Comparison of ENCODE assay signal across 16 cellular contexts in the genomic region with DNA sequence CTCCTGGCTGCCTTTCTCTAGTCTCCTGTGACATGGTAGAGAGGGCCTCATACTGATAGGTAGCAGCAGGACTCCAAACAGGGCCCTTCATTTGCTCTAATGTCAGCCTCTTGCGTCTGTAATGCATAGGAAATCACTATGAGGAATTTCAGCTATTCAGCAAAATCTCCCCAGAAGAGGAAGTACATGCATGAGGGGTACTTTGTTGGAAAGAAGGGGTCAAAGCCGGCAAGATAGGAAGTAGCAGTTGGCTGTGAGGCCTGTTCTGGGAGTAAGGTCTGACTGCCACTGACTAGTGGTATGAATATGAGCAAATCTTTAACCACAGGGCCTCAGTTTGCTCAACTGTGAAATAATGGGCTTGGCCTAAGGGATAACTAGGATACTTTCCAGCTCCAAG.
DNase-seq lines count a peak whose midpoint lies in the region; ATAC-seq and TF ChIP-seq lines count a peak whose summit lies in the region.
"Had no signal": no experiment of that assay in that cellular context is flagged by ENCODE, and none has a peak within 500 bp of the region (broad histone marks: within the 10 kb centered on the region; RNA-seq: fewer than 3 reads in every experiment).

No MANE protein-coding gene starts in this region.

- H4K91ac ChIP-seq in IMR-90 (ENCODE audit: insufficient read depth, low read depth, low read length): no peak overlapping the region

- H3K4me1 Mint-ChIP-seq in nephron progenitor cell: peaks cover 16% of the 10 kb centered on the region
- no peaks in the 10 kb centered on the region for H3K4me1 Mint-ChIP-seq in stimulated activated effector memory CD8-positive, alpha-beta T cell treated with anti-CD3 and anti-CD28 coated beads, Interleukin-12 subunit alpha, Interleukin-12 subunit beta, amount 100 ng/mL, for 72 hours
- H3K4me1 Mint-ChIP-seq: IgD-negative memory B cell had no signal

- 0 out of 2 replicates have a peak overlapping the region, but pooled peaks have one; percentile 3 for H3K4ac ChIP-seq in IMR-90 (ENCODE audit: low read depth, low read length)

- peak overlapping the region; percentile 15 for H3K27ac Mint-ChIP-seq in nephron progenitor cell
- H3K27ac Mint-ChIP-seq in stimulated activated effector memory CD8-positive, alpha-beta T cell treated with anti-CD3 and anti-CD28 coated beads, Interleukin-12 subunit alpha, Interleukin-12 subunit beta, amount 100 ng/mL, for 72 hours: no peak overlapping the region
- H3K27ac Mint-ChIP-seq: CD4-positive, CD25-positive, alpha-beta regulatory T cell had no signal

- no peaks in the 10 kb centered on the region for H3K36me3 ChIP-seq in IMR-90 (ENCODE audit: control insufficient read depth, insufficient read depth, low read length)
- H3K36me3 ChIP-seq: thyroid gland had no signal

- 0 out of 2 replicates have a peak overlapping the region, but pooled peaks have one; percentile 8 for H3K14ac ChIP-seq in IMR-90 (replicated peaks; ENCODE audit: low read depth, low read length)

- in situ Hi-C loops in IMR-90 (cut with MboI; ENCODE audit: low sequenced_read_pairs): no loop called here

- H3K9me3 Mint-ChIP-seq in nephron progenitor cell: no peaks in the 10 kb centered on the region
- no peaks in the 10 kb centered on the region for H3K9me3 Mint-ChIP-seq in stimulated activated effector memory CD8-positive, alpha-beta T cell treated with anti-CD3 and anti-CD28 coated beads, Interleukin-12 subunit alpha, Interleukin-12 subunit beta, amount 100 ng/mL, for 72 hours
- H3K9me3 Mint-ChIP-seq: IgD-negative memory B cell had no signal

- no peaks in the 10 kb centered on the region; the same call in 1 of the 2 replicates for H4K20me1 ChIP-seq in IMR-90 (ENCODE audit: insufficient read depth, low read length)

- TF ChIP-seq CTCF in IMR-90 (conservative IDR thresholded peaks at IDR 0.05; ENCODE audit: low read depth, low read length) (no peak), choroid plexus epithelial cell (conservative IDR thresholded peaks at IDR 0.05; ENCODE audit: low read depth, low read length) (no peak), nephron progenitor cell (IDR thresholded peaks at IDR 0.05) (no peak)

- intact Hi-C loops in IMR-90 (cut with micrococcal nuclease): no loop called here

- no peak overlapping the region for H3K18ac ChIP-seq in IMR-90 (ENCODE audit: low read depth, low read length)

- peak overlapping the region; percentile 41; the same call in 1 of the 2 replicates for H3K27ac ChIP-seq in IMR-90 (ENCODE audit: insufficient read depth, low read length)
- H3K27ac ChIP-seq: dorsolateral prefrontal cortex, thyroid gland had no signal

- BruUV-seq in IMR-90 (replicated peaks; lab: Mats Ljungman, UMichigan): no TSS peak

- no peak overlapping the region for H3K4me3 ChIP-seq in IMR-90 (ENCODE audit: insufficient read depth, low read depth, low read length)
- no peak overlapping the region for H3K4me3 ChIP-seq in choroid plexus epithelial cell (ENCODE audit: low read depth, low read length)
- H3K4me3 ChIP-seq: dorsolateral prefrontal cortex, thyroid gland had no signal

- H3K4me1 ChIP-seq in IMR-90 (ENCODE audit: control insufficient read depth, insufficient read depth, low read length): peaks cover 7% of the 10 kb centered on the region

- no CpG with 5 or more reads among the region's 2 CpGs for WGBS in IMR-90 (ENCODE audit: extremely low coverage in 2 of 2, insufficient read length in 1 of 2), 2 experiments

- H3K56ac ChIP-seq in IMR-90 (ENCODE audit: extremely low read depth, insufficient read depth, low read length): no peak overlapping the region

- H3K36me3 Mint-ChIP-seq in nephron progenitor cell (ENCODE audit: low read depth): peaks cover 6% of the 10 kb centered on the region
- no peaks in the 10 kb centered on the region for H3K36me3 Mint-ChIP-seq in stimulated activated effector memory CD8-positive, alpha-beta T cell treated with anti-CD3 and anti-CD28 coated beads, Interleukin-12 subunit alpha, Interleukin-12 subunit beta, amount 100 ng/mL, for 72 hours

- H3K9ac ChIP-seq in IMR-90 (ENCODE audit: low read depth, low read length): no peak overlapping the region

- H3K79me1 ChIP-seq in IMR-90 (ENCODE audit: low read depth in 1 of 2, low read length in 2 of 2): peaks cover 35 to 46% of the 10 kb centered on the region in 2 experiments

- H2BK20ac ChIP-seq in IMR-90 (ENCODE audit: low read depth, low read length): no peak overlapping the region

- CTCF ChIA-PET in IMR-90 (lab: Yijun Ruan, JAX): interaction anchor here (0.8 to 1.0 kb wide), 2 partner anchors 8 to 26 kb away, joined by 3 to 4 read pairs; no protein-coding TSS in a partner anchor

- H3K9me1 ChIP-seq in IMR-90 (ENCODE audit: insufficient read depth, low read length): no peaks in the 10 kb centered on the region; the same call in 1 of the 2 replicates

- no peak overlapping the region for H4K5ac ChIP-seq in IMR-90 (ENCODE audit: low read depth, low read length)

- no peak for TF ChIP-seq RAD21 in IMR-90 (IDR thresholded peaks at IDR 0.05; ENCODE audit: low read length)

- H3K23ac ChIP-seq in IMR-90 (ENCODE audit: low read depth, low read length): no peak overlapping the region

- H3K4me3 Mint-ChIP-seq in nephron progenitor cell: no peak overlapping the region
- no peak overlapping the region for H3K4me3 Mint-ChIP-seq in stimulated activated effector memory CD8-positive, alpha-beta T cell treated with anti-CD3 and anti-CD28 coated beads, Interleukin-12 subunit alpha, Interleukin-12 subunit beta, amount 100 ng/mL, for 72 hours
- H3K4me3 Mint-ChIP-seq: activated T-cell treated with anti-CD3 and anti-CD28 coated beads, Interleukin-2, amount 50 U/mL, for 4 hours; CD4-positive, CD25-positive, alpha-beta regulatory T cell; IgD-negative memory B cell; neural crest cell had no signal

- POLR2A ChIA-PET in IMR-90 (lab: Charles Lee; ENCODE audit: unreplicated experiment): no interaction called here

- no peak overlapping the region for H2AK5ac ChIP-seq in IMR-90 (ENCODE audit: low read depth, low read length)

- dilution Hi-C loops in IMR-90 (cut with HindIII; ENCODE audit: low sequenced_read_pairs, unreplicated experiment): no loop called here

- H2BK120ac ChIP-seq in IMR-90 (ENCODE audit: low read depth, low read length): no peak overlapping the region

- peak overlapping the region; percentile 5 for H2BK5ac ChIP-seq in IMR-90 (ENCODE audit: low read depth, low read length, poor library complexity, severe bottlenecking)

- H2AK9ac ChIP-seq in IMR-90 (replicated peaks; ENCODE audit: low read depth, low read length, poor library complexity): no peak overlapping the region

- H2AFZ ChIP-seq in IMR-90 (replicated peaks; ENCODE audit: low read length, poor library complexity): no peak overlapping the region

- no peaks in the 10 kb centered on the region for H3K27me3 ChIP-seq in IMR-90 (ENCODE audit: control insufficient read depth, insufficient read depth, low read length)
- H3K27me3 ChIP-seq: dorsolateral prefrontal cortex, thyroid gland had no signal

- no peaks in the 10 kb centered on the region for H3K27me3 Mint-ChIP-seq in nephron progenitor cell (ENCODE audit: low read depth, poor library complexity)
- H3K27me3 Mint-ChIP-seq: CD4-positive, CD25-positive, alpha-beta regulatory T cell; IgD-negative memory B cell had no signal

- H3K9me3 ChIP-seq in IMR-90 (ENCODE audit: control insufficient read depth, insufficient read depth, low read length): no peaks in the 10 kb centered on the region
- H3K9me3 ChIP-seq: thyroid gland had no signal

- ATAC-seq in GM21390 (IDR thresholded peaks at IDR 0.05; ENCODE audit: unreplicated experiment) (peak; percentile 45), IMR-90 (ENCODE audit: low read depth) (no peak; the same call in 1 of the 2 replicates), GM18873 (IDR thresholded peaks at IDR 0.05; ENCODE audit: low FRiP score, unreplicated experiment) (no peak), HG03378 (IDR thresholded peaks at IDR 0.05; ENCODE audit: unreplicated experiment) (no peak)
- no peak for ATAC-seq in stimulated activated effector memory CD8-positive, alpha-beta T cell treated with anti-CD3 and anti-CD28 coated beads, Interleukin-12 subunit alpha, Interleukin-12 subunit beta, amount 100 ng/mL, for 72 hours
- ATAC-seq: activated T-cell treated with anti-CD3 and anti-CD28 coated beads, Interleukin-2, amount 50 U/mL, for 4 hours had no signal

- no peak for DNase-seq in IMR-90
- peak; percentile 84 for DNase-seq in choroid plexus epithelial cell (ENCODE audit: low read depth)
- no peak for DNase-seq in nephron progenitor cell
- no peak for DNase-seq in stimulated activated effector memory CD8-positive, alpha-beta T cell treated with anti-CD3 and anti-CD28 coated beads, Interleukin-12 subunit alpha, Interleukin-12 subunit beta, amount 100 ng/mL, for 72 hours (ENCODE audit: low spot score in 2 of 2)
- DNase-seq in stimulated activated CD8-positive, alpha-beta memory T cell treated with anti-CD3 and anti-CD28 coated beads, Interleukin-4, amount 100 ng/mL, for 48 hours: no peak
- DNase-seq: activated CD4-positive, alpha-beta T cell treated with anti-CD3 and anti-CD28 coated beads for 1 hour; activated T-cell treated with anti-CD3 and anti-CD28 coated beads, Interleukin-2, amount 50 U/mL, for 4 hours; CD4-positive, CD25-positive, alpha-beta regulatory T cell; dorsolateral prefrontal cortex; NCI-H2029; thyroid gland had no signal

- no peak overlapping the region for H4K8ac ChIP-seq in IMR-90 (ENCODE audit: low read depth in 2 of 2, low read length in 2 of 2)

- H2BK15ac ChIP-seq in IMR-90 (ENCODE audit: low read depth, low read length): no peak overlapping the region

- no peak for TF ChIP-seq POLR2A in IMR-90 (IDR thresholded peaks at IDR 0.05; ENCODE audit: low read depth, low read length)

- no peak overlapping the region for H3K4me2 ChIP-seq in IMR-90 (ENCODE audit: low read depth, low read length)

TF ChIP-seq in IMR-90, 13 proteins besides CTCF, POLR2A, EP300 and RAD21 (continues in another document):
- TF ChIP-seq MAZ (IDR thresholded peaks at IDR 0.05; ENCODE audit: borderline replicate concordance, low read depth, low read length) (no peak), FOS (IDR thresholded peaks at IDR 0.05; ENCODE audit: low read depth, low read length) (no peak), BHLHE40 (IDR thresholded peaks at IDR 0.05; ENCODE audit: low read depth, low read length) (no peak), NFE2L2 (IDR thresholded peaks at IDR 0.05; ENCODE audit: low read depth, low read length) (no peak), MAFK (IDR thresholded peaks at IDR 0.05; ENCODE audit: low read depth, low read length) (no peak), MXI1 (IDR thresholded peaks at IDR 0.05; ENCODE audit: borderline replicate concordance, low read depth, low read length) (no peak), RFX5 (IDR thresholded peaks at IDR 0.05; ENCODE audit: low read depth, low read length) (no peak)
- TF ChIP-seq, protein P1, sequence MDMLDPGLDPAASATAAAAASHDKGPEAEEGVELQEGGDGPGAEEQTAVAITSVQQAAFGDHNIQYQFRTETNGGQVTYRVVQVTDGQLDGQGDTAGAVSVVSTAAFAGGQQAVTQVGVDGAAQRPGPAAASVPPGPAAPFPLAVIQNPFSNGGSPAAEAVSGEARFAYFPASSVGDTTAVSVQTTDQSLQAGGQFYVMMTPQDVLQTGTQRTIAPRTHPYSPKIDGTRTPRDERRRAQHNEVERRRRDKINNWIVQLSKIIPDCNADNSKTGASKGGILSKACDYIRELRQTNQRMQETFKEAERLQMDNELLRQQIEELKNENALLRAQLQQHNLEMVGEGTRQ (IDR thresholded peaks at IDR 0.05; ENCODE audit: low read depth, low read length): no peak
